1 cellular context compared by ENCODE assay signal in the genomic region with DNA sequence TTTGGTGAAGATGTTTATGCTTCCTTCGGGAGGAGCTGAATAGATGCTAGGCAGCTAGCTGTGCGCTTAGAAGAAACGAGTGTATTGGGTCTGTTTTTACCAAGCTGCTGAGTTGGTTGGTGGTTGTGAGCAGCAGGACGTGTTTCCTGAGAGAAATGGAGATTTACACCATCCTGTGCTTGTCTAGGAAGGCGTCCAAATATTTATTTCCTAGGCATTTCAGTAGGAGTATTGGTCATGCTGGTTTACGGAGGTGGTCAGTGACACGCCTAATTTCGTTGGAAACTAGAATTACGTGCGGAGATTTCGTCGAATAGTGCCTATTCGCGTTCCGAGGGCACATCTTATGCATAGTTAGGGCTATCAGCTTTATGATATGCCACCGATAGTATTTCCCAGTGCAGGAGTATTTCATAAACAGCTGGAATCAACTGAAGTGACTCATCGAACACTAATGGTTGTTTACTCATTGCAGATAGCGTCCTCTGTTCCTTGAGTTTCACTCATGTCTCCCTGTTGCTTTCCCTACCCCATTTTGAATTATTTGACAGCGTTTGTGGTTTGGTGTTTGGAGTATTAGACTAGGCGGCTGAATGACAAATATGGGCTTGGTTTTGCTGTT.
TF ChIP-seq lines count a peak whose summit lies in the region.

No MANE protein-coding gene starts in this region.

TF ChIP-seq in HepG2, 621 proteins besides CTCF, POLR2A, EP300 and RAD21 (continued from another document):
- no peak for TF ChIP-seq AKNA (CRISPR knock-in tag; IDR thresholded peaks at IDR 0.05; ENCODE audit: borderline replicate concordance)
- TF ChIP-seq ZNF3 (CRISPR knock-in tag; IDR thresholded peaks at IDR 0.05) = no peak
- TF ChIP-seq TGIF2 (CRISPR knock-in tag; IDR thresholded peaks at IDR 0.05) = peak; percentile 64; the same call in 1 of the 2 replicates
- TF ChIP-seq ASH2L (IDR thresholded peaks at IDR 0.05; ENCODE audit: insufficient read length, low read depth, low read length) = peak; percentile 44
- TF ChIP-seq SOX6 (IDR thresholded peaks at IDR 0.05) = no peak
- TF ChIP-seq SOX6 (CRISPR knock-in tag; IDR thresholded peaks at IDR 0.05) = peak; percentile 35; the same call in 1 of the 2 replicates
- TF ChIP-seq FOXP1 (IDR thresholded peaks at IDR 0.05) = 0 out of 2 replicates have a peak, but pooled peaks have one; percentile 44
- peak; percentile 42; the same call in 1 of the 2 replicates for TF ChIP-seq FOXP1 (CRISPR knock-in tag; IDR thresholded peaks at IDR 0.05)
- TF ChIP-seq ZNF275 (CRISPR knock-in tag; IDR thresholded peaks at IDR 0.05; ENCODE audit: borderline replicate concordance) = 0 out of 2 replicates have a peak, but pooled peaks have one; percentile 4
- no peak for TF ChIP-seq ZNF512B (CRISPR knock-in tag; IDR thresholded peaks at IDR 0.05; ENCODE audit: borderline replicate concordance)
- peak; percentile 48; the same call in 1 of the 2 replicates for TF ChIP-seq FOXK2 (IDR thresholded peaks at IDR 0.05)
- TF ChIP-seq ZNF331 (CRISPR knock-in tag; IDR thresholded peaks at IDR 0.05) = no peak
